Comparison of ENCODE assay signal across 1 cellular context in the genomic region with DNA sequence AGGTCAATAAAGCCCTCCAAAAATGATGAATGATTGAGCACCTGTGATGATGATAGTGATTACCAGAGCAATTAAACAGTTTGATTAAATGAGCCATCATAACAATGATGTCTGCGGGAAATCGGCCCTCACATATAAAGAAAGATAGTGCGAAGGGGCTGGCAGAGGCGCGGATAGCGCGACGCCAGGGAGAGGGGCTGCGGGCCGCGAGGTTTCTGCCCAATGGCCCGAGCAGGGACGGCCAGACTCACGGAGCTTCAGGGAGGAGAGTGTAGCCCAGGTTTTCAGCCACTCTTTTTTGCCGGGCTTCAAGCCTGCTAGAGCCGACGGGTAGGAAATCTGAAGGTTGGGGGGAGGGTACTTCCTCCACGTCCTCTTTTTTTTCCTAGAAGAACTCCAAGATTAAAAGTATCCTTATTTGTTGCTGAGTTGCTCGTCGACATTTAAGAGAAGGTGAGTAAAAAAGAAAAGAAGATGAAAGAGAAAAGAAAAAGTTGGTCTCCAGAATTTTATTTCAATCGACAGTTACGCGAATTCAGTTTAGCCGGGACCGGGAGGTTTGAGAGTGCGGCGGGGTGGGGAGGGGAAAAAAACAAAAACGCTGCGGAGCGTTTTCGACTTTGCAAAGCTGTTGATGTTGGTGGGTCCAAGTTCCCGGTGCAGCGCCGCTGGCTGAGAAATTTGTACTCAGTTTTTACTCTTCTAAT.
TF ChIP-seq lines count a peak whose summit lies in the region.

No MANE protein-coding gene starts in this region.

TF ChIP-seq in K562, 482 proteins besides CTCF, POLR2A, EP300 and RAD21 (continued from another document):
- TF ChIP-seq, protein P1, sequence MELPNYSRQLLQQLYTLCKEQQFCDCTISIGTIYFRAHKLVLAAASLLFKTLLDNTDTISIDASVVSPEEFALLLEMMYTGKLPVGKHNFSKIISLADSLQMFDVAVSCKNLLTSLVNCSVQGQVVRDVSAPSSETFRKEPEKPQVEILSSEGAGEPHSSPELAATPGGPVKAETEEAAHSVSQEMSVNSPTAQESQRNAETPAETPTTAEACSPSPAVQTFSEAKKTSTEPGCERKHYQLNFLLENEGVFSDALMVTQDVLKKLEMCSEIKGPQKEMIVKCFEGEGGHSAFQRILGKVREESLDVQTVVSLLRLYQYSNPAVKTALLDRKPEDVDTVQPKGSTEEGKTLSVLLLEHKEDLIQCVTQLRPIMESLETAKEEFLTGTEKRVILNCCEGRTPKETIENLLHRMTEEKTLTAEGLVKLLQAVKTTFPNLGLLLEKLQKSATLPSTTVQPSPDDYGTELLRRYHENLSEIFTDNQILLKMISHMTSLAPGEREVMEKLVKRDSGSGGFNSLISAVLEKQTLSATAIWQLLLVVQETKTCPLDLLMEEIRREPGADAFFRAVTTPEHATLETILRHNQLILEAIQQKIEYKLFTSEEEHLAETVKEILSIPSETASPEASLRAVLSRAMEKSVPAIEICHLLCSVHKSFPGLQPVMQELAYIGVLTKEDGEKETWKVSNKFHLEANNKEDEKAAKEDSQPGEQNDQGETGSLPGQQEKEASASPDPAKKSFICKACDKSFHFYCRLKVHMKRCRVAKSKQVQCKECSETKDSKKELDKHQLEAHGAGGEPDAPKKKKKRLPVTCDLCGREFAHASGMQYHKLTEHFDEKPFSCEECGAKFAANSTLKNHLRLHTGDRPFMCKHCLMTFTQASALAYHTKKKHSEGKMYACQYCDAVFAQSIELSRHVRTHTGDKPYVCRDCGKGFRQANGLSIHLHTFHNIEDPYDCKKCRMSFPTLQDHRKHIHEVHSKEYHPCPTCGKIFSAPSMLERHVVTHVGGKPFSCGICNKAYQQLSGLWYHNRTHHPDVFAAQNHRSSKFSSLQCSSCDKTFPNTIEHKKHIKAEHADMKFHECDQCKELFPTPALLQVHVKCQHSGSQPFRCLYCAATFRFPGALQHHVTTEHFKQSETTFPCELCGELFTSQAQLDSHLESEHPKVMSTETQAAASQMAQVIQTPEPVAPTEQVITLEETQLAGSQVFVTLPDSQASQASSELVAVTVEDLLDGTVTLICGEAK (IDR thresholded peaks at IDR 0.05) = no peak
- TF ChIP-seq, protein P1 (CRISPR knock-in tag; IDR thresholded peaks at IDR 0.05) = no peak
- no peak for TF ChIP-seq SRSF1 (IDR thresholded peaks at IDR 0.05; ENCODE audit: low read depth, low read length)
